Comparison of ENCODE assay signal across 8 cellular contexts in genomic region chr2:204691911-204692510, GRCh38.
DNase-seq lines count a peak whose midpoint lies in the region; ATAC-seq and TF ChIP-seq lines count a peak whose summit lies in the region.

No MANE protein-coding gene starts in this region.

- no peaks in the 10 kb centered on the region for H3K79me2 ChIP-seq in DND-41 (ENCODE audit: insufficient read depth, low read length)
- H3K79me2 ChIP-seq in fibroblast of lung (ENCODE audit: control insufficient read depth, insufficient read depth, low read length): no peaks in the 10 kb centered on the region

- H3K4me3 Mint-ChIP-seq in neural crest cell: no peak overlapping the region

- H3K4me1 Mint-ChIP-seq in neural crest cell: peaks cover 4% of the 10 kb centered on the region

- H2AFZ ChIP-seq in DND-41 (ENCODE audit: low read depth, low read length): no peak overlapping the region
- H2AFZ ChIP-seq in fibroblast of lung (ENCODE audit: low read length): no peak overlapping the region

- H3K4me3 ChIP-seq in DND-41 (ENCODE audit: low read depth in 1 of 2, low read length in 2 of 2): no peak overlapping the region
- no peak overlapping the region for H3K4me3 ChIP-seq in H7 (ENCODE audit: insufficient read depth, low read depth, low read length)
- H3K4me3 ChIP-seq in fibroblast of lung (replicated peaks in 1 of 4; ENCODE audit: control extremely low read depth in 1 of 4, insufficient read depth in 1 of 4, low read depth in 3 of 4, low read length in 4 of 4): no peak overlapping the region

- H3K4me1 ChIP-seq in DND-41 (ENCODE audit: insufficient read depth, low read length) (no peaks in the 10 kb centered on the region), fibroblast of lung (ENCODE audit: control insufficient read depth, extremely low read depth, insufficient read depth, low read length) (no peaks in the 10 kb centered on the region)

- H3K9ac ChIP-seq in DND-41 (ENCODE audit: low read depth, low read length) (no peak overlapping the region), fibroblast of lung (ENCODE audit: insufficient read depth, low read length) (no peak overlapping the region)

- H3K27ac ChIP-seq in DND-41 (ENCODE audit: low read length): no peak overlapping the region
- no peak overlapping the region for H3K27ac ChIP-seq in fibroblast of lung (ENCODE audit: insufficient read depth, low read length)

- H3K4me2 ChIP-seq in DND-41 (ENCODE audit: insufficient read depth, low read length) (no peak overlapping the region), fibroblast of lung (ENCODE audit: extremely low read depth, insufficient read depth, low read length) (no peak overlapping the region)

- H3K27ac Mint-ChIP-seq in neural crest cell (ENCODE audit: unreplicated experiment): no peak overlapping the region

- peak; percentile 34 for DNase-seq in DND-41
- peak; percentile 19 for DNase-seq in H7
- peak; percentile 49 for DNase-seq in NCI-H146 (lab: John Stamatoyannopoulos, UW)
- DNase-seq in T1000 (lab: John Stamatoyannopoulos, UW): peak; percentile 14
- peak; percentile 76 to 97 for DNase-seq in fibroblast of lung (ENCODE audit: low read depth in 2 of 2)
- peak; percentile 33 for DNase-seq in neural crest cell (ENCODE audit: low read depth, low spot score)

- no peaks in the 10 kb centered on the region for H3K27me3 Mint-ChIP-seq in neural crest cell (ENCODE audit: low read depth)

- H3K36me3 ChIP-seq in DND-41 (ENCODE audit: insufficient read depth, low read length) (no peaks in the 10 kb centered on the region), H7 (replicated peaks; ENCODE audit: control insufficient read depth, insufficient read depth, low read length) (no peaks in the 10 kb centered on the region), fibroblast of lung (ENCODE audit: control insufficient read depth, insufficient read depth, low read length) (no peaks in the 10 kb centered on the region)

- H4K20me1 ChIP-seq in DND-41 (ENCODE audit: insufficient read depth, low read length) (no peaks in the 10 kb centered on the region), fibroblast of lung (ENCODE audit: control insufficient read depth, extremely low read depth, insufficient read depth, low read length) (no peaks in the 10 kb centered on the region)

- H3K36me3 Mint-ChIP-seq in neural crest cell (ENCODE audit: low read depth): no peaks in the 10 kb centered on the region

- ATAC-seq in DND-41 (ENCODE audit: insufficient read depth, low read depth) (peak; percentile 71; the same call in 2 of the 3 replicates), GM21737 (IDR thresholded peaks at IDR 0.05; ENCODE audit: unreplicated experiment) (no peak), GM18909 (IDR thresholded peaks at IDR 0.05; ENCODE audit: poor library complexity, unreplicated experiment) (no peak)

- TF ChIP-seq CTCF in DND-41 (IDR thresholded peaks at IDR 0.05; ENCODE audit: borderline replicate concordance, extremely low read depth, low read length, poor library complexity, severe bottlenecking) (peak; percentile 75), fibroblast of lung (conservative IDR thresholded peaks at IDR 0.05 in 1 of 2, IDR thresholded peaks at IDR 0.05 in 1 of 2; ENCODE audit: low read depth in 1 of 2, low read length in 2 of 2) (peak; percentile 84 to 86), neural crest cell (conservative IDR thresholded peaks at IDR 0.05) (peak; percentile 88)

- H3K9me3 Mint-ChIP-seq in neural crest cell: no peaks in the 10 kb centered on the region

- H3K9me3 ChIP-seq in DND-41 (ENCODE audit: insufficient read depth, low read length, severe bottlenecking): no peaks in the 10 kb centered on the region
- H3K9me3 ChIP-seq in fibroblast of lung (ENCODE audit: control insufficient read depth, insufficient read depth, low read depth, low read length): no peaks in the 10 kb centered on the region

- no peaks in the 10 kb centered on the region for H3K27me3 ChIP-seq in DND-41 (ENCODE audit: insufficient read depth, low read length, poor library complexity)
- no peaks in the 10 kb centered on the region for H3K27me3 ChIP-seq in H7 (ENCODE audit: control insufficient read depth, insufficient read depth, low read length)
- no peaks in the 10 kb centered on the region for H3K27me3 ChIP-seq in fibroblast of lung (ENCODE audit: control insufficient read depth, insufficient read depth, low read length)

Comparison
In these comparisons a context has a peak if more than half of its experiments do, and no peak if none do; other contexts are left out.
1. DNase-seq: peak in every context shown above with its lines; median percentile 86 in fibroblast of lung; 49 in NCI-H146; 34 in DND-41; 33 in neural crest cell; 19 in H7; 14 in T1000.